2 cellular contexts compared by ENCODE assay signal in the genomic region with DNA sequence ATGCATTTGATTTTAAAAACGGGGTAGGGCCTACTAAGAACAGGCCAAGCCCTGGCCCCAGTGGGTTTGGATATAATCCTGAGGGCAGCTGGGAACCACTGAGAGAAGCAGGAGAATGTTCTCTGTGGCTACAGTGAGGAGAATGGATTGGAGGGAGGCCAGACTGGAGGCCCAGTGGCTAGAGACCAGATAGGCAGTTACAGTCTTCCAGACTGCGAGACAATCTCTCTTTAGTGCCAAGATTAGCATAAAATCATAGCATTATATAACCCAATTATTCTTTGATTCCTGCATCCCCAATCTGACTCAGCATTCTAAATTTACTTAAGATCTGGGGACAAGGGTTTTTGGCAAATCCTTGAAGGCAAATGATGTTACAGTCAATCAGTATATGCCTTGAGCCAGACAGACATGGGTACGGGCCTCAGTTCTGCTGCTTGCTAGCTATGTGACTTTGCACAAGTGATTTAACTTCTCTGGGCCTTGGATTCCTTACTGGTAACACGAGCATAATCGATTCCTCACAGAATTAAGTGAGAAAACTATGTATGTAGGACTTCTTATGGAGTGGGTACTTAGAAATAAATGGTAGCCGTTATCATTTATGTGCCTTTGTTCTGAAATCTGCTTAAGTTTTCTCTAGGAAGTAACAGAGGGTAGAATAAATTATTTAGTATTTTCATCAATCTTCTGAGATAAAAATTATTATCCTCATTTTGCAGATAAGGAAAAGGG.
TF ChIP-seq lines count a peak whose summit lies in the region.

No MANE protein-coding gene starts in this region.

TF ChIP-seq in K562, 482 proteins besides CTCF, POLR2A, EP300 and RAD21:
- TF ChIP-seq ZBTB11 (CRISPR knock-in tag; IDR thresholded peaks at IDR 0.05), result 0 out of 6 replicates have a peak, but pooled peaks of 1 of the 3 experiments have one; percentile 15
- TF ChIP-seq NR1H2 (CRISPR knock-in tag; IDR thresholded peaks at IDR 0.05), result no peak
- TF ChIP-seq ZFX (CRISPR knock-in tag; IDR thresholded peaks at IDR 0.05), result peak; percentile 31; the same call in 1 of the 2 replicates
- TF ChIP-seq ZNF316 (IDR thresholded peaks at IDR 0.05), result peak; percentile 38
- TF ChIP-seq ZNF785 (CRISPR knock-in tag; IDR thresholded peaks at IDR 0.05), result no peak
- TF ChIP-seq ZNF507 (tag; conservative IDR thresholded peaks at IDR 0.05), result no peak
- no peak for TF ChIP-seq SAFB2 (IDR thresholded peaks at IDR 0.05; ENCODE audit: borderline replicate concordance, low read depth, low read length, severe bottlenecking)
- TF ChIP-seq HDGF (IDR thresholded peaks at IDR 0.05), result no peak

TF ChIP-seq in HepG2, 621 proteins besides CTCF, POLR2A, EP300 and RAD21:
- TF ChIP-seq, protein P1, sequence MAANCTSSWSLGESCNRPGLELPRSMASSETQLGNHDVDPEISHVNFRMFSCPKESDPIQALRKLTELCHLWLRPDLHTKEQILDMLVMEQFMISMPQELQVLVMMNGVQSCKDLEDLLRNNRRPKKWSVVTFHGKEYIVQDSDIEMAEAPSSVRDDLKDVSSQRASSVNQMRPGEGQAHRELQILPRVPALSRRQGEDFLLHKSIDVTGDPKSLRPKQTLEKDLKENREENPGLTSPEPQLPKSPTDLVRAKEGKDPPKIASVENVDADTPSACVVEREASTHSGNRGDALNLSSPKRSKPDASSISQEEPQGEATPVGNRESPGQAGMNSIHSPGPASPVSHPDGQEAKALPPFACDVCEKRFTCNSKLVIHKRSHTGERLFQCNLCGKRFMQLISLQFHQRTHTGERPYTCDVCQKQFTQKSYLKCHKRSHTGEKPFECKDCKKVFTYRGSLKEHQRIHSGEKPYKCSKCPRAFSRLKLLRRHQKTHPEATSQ (CRISPR knock-in tag; IDR thresholded peaks at IDR 0.05; ENCODE audit: borderline replicate concordance), result no peak
- TF ChIP-seq, protein P2, sequence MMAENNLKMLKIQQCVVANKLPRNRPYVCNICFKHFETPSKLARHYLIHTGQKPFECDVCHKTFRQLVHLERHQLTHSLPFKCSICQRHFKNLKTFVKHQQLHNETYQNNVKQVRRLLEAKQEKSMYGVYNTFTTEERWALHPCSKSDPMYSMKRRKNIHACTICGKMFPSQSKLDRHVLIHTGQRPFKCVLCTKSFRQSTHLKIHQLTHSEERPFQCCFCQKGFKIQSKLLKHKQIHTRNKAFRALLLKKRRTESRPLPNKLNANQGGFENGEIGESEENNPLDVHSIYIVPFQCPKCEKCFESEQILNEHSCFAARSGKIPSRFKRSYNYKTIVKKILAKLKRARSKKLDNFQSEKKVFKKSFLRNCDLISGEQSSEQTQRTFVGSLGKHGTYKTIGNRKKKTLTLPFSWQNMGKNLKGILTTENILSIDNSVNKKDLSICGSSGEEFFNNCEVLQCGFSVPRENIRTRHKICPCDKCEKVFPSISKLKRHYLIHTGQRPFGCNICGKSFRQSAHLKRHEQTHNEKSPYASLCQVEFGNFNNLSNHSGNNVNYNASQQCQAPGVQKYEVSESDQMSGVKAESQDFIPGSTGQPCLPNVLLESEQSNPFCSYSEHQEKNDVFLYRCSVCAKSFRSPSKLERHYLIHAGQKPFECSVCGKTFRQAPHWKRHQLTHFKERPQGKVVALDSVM (CRISPR knock-in tag; IDR thresholded peaks at IDR 0.05), result 0 out of 2 replicates have a peak, but pooled peaks have one; percentile 46
- TF ChIP-seq SNAPC4 (CRISPR knock-in tag; IDR thresholded peaks at IDR 0.05) (no peak), MAFK (conservative IDR thresholded peaks at IDR 0.05 in 1 of 2, IDR thresholded peaks at IDR 0.05 in 1 of 2; ENCODE audit: low read length in 2 of 2) (peak in 1 of 2 experiments; percentile 30; a peak in 2 of 4 replicates), MXI1 (IDR thresholded peaks at IDR 0.05; ENCODE audit: borderline replicate concordance, low read depth, low read length) (no peak), HNF1B (CRISPR knock-in tag; IDR thresholded peaks at IDR 0.05) (no peak), ZNF230 (CRISPR knock-in tag; IDR thresholded peaks at IDR 0.05) (peak; percentile 51; the same call in 1 of the 2 replicates), ZNF18 (CRISPR knock-in tag; IDR thresholded peaks at IDR 0.05; ENCODE audit: insufficient replicate concordance) (peak; percentile 26), ZNF713 (CRISPR knock-in tag; IDR thresholded peaks at IDR 0.05) (no peak), HCFC1 (IDR thresholded peaks at IDR 0.05; ENCODE audit: low read depth, low read length) (no peak), ZMAT3 (CRISPR knock-in tag; conservative IDR thresholded peaks at IDR 0.05) (no peak), KMT2B (CRISPR knock-in tag; IDR thresholded peaks at IDR 0.05) (no peak), ZMYM3 (CRISPR knock-in tag; IDR thresholded peaks at IDR 0.05) (peak; percentile 2; the same call in 1 of the 2 replicates), ZNF12 (CRISPR knock-in tag; IDR thresholded peaks at IDR 0.05) (peak; percentile 82; the same call in 1 of the 2 replicates), ZBTB7B (CRISPR knock-in tag; IDR thresholded peaks at IDR 0.05) (no peak), NFE2 (CRISPR knock-in tag; IDR thresholded peaks at IDR 0.05) (no peak), ZNF670 (CRISPR knock-in tag; IDR thresholded peaks at IDR 0.05; ENCODE audit: borderline replicate concordance) (0 out of 2 replicates have a peak, but pooled peaks have one; percentile 2), RFXAP (CRISPR knock-in tag; IDR thresholded peaks at IDR 0.05; ENCODE audit: borderline replicate concordance) (no peak), ZC3H13 (CRISPR knock-in tag; IDR thresholded peaks at IDR 0.05) (no peak), THAP11 (CRISPR knock-in tag; IDR thresholded peaks at IDR 0.05) (no peak), ZBTB21 (CRISPR knock-in tag; IDR thresholded peaks at IDR 0.05) (no peak)
- TF ChIP-seq, protein P3, sequence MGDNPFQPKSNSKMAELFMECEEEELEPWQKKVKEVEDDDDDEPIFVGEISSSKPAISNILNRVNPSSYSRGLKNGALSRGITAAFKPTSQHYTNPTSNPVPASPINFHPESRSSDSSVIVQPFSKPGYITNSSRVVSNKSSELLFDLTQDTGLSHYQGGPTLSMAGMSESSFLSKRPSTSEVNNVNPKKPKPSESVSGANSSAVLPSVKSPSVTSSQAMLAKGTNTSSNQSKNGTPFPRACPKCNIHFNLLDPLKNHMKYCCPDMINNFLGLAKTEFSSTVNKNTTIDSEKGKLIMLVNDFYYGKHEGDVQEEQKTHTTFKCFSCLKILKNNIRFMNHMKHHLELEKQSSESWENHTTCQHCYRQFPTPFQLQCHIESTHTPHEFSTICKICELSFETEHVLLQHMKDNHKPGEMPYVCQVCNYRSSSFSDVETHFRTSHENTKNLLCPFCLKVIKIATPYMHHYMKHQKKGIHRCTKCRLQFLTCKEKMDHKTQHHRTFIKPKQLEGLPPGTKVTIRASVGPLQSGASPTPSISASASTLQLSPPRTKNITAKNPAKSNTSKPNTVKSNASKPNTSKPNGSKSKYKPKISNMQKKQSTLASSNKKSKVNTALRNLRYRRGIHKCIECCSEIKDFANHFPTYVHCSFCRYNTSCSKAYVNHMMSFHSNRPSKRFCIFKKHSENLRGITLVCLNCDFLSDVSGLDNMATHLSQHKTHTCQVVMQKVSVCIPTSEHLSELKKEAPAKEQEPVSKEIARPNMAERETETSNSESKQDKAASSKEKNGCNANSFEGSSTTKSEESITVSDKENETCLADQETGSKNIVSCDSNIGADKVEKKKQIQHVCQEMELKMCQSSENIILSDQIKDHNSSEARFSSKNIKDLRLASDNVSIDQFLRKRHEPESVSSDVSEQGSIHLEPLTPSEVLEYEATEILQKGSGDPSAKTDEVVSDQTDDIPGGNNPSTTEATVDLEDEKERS (CRISPR knock-in tag; IDR thresholded peaks at IDR 0.05), result peak; percentile 76; the same call in 1 of the 2 replicates
- TF ChIP-seq, protein P4, sequence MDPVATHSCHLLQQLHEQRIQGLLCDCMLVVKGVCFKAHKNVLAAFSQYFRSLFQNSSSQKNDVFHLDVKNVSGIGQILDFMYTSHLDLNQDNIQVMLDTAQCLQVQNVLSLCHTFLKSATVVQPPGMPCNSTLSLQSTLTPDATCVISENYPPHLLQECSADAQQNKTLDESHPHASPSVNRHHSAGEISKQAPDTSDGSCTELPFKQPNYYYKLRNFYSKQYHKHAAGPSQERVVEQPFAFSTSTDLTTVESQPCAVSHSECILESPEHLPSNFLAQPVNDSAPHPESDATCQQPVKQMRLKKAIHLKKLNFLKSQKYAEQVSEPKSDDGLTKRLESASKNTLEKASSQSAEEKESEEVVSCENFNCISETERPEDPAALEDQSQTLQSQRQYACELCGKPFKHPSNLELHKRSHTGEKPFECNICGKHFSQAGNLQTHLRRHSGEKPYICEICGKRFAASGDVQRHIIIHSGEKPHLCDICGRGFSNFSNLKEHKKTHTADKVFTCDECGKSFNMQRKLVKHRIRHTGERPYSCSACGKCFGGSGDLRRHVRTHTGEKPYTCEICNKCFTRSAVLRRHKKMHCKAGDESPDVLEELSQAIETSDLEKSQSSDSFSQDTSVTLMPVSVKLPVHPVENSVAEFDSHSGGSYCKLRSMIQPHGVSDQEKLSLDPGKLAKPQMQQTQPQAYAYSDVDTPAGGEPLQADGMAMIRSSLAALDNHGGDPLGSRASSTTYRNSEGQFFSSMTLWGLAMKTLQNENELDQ (CRISPR knock-in tag; IDR thresholded peaks at IDR 0.05; ENCODE audit: borderline replicate concordance), result no peak
